ENCODE assay signal across 2 cellular contexts in the genomic region with DNA sequence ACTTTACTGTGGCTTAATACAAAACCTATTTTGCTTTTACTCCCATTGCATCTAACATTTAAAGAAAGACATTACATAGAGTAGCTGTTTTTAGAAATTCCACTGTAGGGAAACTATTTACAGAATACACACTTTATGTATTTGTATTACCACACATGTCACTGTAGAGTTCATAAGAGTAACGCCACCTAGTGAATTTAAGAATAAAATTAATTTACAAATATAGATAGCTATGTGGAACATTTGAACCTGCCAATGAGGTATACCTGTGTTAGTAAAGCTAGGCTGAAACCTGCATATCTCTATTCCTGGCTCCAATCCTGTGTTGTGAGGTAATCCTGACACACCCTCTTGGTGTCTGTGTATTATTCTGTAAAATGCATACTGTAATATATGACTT.
TF ChIP-seq lines count a peak whose summit lies in the region.

No MANE protein-coding gene starts in this region.

TF ChIP-seq in SK-N-SH, 30 proteins besides CTCF, POLR2A, EP300 and RAD21 (continued from another document):
- TF ChIP-seq, protein P1, sequence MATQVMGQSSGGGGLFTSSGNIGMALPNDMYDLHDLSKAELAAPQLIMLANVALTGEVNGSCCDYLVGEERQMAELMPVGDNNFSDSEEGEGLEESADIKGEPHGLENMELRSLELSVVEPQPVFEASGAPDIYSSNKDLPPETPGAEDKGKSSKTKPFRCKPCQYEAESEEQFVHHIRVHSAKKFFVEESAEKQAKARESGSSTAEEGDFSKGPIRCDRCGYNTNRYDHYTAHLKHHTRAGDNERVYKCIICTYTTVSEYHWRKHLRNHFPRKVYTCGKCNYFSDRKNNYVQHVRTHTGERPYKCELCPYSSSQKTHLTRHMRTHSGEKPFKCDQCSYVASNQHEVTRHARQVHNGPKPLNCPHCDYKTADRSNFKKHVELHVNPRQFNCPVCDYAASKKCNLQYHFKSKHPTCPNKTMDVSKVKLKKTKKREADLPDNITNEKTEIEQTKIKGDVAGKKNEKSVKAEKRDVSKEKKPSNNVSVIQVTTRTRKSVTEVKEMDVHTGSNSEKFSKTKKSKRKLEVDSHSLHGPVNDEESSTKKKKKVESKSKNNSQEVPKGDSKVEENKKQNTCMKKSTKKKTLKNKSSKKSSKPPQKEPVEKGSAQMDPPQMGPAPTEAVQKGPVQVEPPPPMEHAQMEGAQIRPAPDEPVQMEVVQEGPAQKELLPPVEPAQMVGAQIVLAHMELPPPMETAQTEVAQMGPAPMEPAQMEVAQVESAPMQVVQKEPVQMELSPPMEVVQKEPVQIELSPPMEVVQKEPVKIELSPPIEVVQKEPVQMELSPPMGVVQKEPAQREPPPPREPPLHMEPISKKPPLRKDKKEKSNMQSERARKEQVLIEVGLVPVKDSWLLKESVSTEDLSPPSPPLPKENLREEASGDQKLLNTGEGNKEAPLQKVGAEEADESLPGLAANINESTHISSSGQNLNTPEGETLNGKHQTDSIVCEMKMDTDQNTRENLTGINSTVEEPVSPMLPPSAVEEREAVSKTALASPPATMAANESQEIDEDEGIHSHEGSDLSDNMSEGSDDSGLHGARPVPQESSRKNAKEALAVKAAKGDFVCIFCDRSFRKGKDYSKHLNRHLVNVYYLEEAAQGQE (IDR thresholded peaks at IDR 0.05; ENCODE audit: low read depth, low read length): no peak
- TF ChIP-seq, protein P2, sequence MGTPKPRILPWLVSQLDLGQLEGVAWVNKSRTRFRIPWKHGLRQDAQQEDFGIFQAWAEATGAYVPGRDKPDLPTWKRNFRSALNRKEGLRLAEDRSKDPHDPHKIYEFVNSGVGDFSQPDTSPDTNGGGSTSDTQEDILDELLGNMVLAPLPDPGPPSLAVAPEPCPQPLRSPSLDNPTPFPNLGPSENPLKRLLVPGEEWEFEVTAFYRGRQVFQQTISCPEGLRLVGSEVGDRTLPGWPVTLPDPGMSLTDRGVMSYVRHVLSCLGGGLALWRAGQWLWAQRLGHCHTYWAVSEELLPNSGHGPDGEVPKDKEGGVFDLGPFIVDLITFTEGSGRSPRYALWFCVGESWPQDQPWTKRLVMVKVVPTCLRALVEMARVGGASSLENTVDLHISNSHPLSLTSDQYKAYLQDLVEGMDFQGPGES (IDR thresholded peaks at IDR 0.05; ENCODE audit: low read depth, low read length): no peak
- TF ChIP-seq, protein P3, sequence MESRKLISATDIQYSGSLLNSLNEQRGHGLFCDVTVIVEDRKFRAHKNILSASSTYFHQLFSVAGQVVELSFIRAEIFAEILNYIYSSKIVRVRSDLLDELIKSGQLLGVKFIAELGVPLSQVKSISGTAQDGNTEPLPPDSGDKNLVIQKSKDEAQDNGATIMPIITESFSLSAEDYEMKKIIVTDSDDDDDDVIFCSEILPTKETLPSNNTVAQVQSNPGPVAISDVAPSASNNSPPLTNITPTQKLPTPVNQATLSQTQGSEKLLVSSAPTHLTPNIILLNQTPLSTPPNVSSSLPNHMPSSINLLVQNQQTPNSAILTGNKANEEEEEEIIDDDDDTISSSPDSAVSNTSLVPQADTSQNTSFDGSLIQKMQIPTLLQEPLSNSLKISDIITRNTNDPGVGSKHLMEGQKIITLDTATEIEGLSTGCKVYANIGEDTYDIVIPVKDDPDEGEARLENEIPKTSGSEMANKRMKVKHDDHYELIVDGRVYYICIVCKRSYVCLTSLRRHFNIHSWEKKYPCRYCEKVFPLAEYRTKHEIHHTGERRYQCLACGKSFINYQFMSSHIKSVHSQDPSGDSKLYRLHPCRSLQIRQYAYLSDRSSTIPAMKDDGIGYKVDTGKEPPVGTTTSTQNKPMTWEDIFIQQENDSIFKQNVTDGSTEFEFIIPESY (IDR thresholded peaks at IDR 0.05; ENCODE audit: borderline replicate concordance, low read depth): no peak
- TF ChIP-seq RFX5 (IDR thresholded peaks at IDR 0.05; ENCODE audit: low read length) (no peak), MEF2A (IDR thresholded peaks at IDR 0.05; ENCODE audit: borderline replicate concordance, low read depth) (no peak), MXI1 (IDR thresholded peaks at IDR 0.05; ENCODE audit: low read depth, low read length) (no peak), NFIC (IDR thresholded peaks at IDR 0.05; ENCODE audit: borderline replicate concordance) (no peak), RXRA (IDR thresholded peaks at IDR 0.05; ENCODE audit: borderline replicate concordance, low read depth) (no peak), SMC3 (IDR thresholded peaks at IDR 0.05; ENCODE audit: low read depth, low read length) (no peak), YY1 (IDR thresholded peaks at IDR 0.05; ENCODE audit: low read depth) (no peak)
- TF ChIP-seq, protein P4, sequence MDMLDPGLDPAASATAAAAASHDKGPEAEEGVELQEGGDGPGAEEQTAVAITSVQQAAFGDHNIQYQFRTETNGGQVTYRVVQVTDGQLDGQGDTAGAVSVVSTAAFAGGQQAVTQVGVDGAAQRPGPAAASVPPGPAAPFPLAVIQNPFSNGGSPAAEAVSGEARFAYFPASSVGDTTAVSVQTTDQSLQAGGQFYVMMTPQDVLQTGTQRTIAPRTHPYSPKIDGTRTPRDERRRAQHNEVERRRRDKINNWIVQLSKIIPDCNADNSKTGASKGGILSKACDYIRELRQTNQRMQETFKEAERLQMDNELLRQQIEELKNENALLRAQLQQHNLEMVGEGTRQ (IDR thresholded peaks at IDR 0.05; ENCODE audit: borderline replicate concordance, low read depth, low read length): no peak
- TF ChIP-seq, protein P5, sequence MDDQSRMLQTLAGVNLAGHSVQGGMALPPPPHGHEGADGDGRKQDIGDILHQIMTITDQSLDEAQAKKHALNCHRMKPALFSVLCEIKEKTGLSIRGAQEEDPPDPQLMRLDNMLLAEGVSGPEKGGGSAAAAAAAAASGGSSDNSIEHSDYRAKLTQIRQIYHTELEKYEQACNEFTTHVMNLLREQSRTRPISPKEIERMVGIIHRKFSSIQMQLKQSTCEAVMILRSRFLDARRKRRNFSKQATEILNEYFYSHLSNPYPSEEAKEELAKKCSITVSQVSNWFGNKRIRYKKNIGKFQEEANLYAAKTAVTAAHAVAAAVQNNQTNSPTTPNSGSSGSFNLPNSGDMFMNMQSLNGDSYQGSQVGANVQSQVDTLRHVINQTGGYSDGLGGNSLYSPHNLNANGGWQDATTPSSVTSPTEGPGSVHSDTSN (IDR thresholded peaks at IDR 0.05): no peak
- TF ChIP-seq, protein P6, sequence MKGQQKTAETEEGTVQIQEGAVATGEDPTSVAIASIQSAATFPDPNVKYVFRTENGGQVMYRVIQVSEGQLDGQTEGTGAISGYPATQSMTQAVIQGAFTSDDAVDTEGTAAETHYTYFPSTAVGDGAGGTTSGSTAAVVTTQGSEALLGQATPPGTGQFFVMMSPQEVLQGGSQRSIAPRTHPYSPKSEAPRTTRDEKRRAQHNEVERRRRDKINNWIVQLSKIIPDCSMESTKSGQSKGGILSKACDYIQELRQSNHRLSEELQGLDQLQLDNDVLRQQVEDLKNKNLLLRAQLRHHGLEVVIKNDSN (IDR thresholded peaks at IDR 0.05; ENCODE audit: borderline replicate concordance, low read depth): no peak

TF ChIP-seq in WTC11, 78 proteins besides CTCF, POLR2A, EP300 and RAD21:
- TF ChIP-seq, protein P7, sequence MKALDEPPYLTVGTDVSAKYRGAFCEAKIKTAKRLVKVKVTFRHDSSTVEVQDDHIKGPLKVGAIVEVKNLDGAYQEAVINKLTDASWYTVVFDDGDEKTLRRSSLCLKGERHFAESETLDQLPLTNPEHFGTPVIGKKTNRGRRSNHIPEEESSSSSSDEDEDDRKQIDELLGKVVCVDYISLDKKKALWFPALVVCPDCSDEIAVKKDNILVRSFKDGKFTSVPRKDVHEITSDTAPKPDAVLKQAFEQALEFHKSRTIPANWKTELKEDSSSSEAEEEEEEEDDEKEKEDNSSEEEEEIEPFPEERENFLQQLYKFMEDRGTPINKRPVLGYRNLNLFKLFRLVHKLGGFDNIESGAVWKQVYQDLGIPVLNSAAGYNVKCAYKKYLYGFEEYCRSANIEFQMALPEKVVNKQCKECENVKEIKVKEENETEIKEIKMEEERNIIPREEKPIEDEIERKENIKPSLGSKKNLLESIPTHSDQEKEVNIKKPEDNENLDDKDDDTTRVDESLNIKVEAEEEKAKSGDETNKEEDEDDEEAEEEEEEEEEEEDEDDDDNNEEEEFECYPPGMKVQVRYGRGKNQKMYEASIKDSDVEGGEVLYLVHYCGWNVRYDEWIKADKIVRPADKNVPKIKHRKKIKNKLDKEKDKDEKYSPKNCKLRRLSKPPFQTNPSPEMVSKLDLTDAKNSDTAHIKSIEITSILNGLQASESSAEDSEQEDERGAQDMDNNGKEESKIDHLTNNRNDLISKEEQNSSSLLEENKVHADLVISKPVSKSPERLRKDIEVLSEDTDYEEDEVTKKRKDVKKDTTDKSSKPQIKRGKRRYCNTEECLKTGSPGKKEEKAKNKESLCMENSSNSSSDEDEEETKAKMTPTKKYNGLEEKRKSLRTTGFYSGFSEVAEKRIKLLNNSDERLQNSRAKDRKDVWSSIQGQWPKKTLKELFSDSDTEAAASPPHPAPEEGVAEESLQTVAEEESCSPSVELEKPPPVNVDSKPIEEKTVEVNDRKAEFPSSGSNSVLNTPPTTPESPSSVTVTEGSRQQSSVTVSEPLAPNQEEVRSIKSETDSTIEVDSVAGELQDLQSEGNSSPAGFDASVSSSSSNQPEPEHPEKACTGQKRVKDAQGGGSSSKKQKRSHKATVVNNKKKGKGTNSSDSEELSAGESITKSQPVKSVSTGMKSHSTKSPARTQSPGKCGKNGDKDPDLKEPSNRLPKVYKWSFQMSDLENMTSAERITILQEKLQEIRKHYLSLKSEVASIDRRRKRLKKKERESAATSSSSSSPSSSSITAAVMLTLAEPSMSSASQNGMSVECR (CRISPR knock-in tag; IDR thresholded peaks at IDR 0.05; ENCODE audit: borderline replicate concordance): no peak
- TF ChIP-seq, protein P8, sequence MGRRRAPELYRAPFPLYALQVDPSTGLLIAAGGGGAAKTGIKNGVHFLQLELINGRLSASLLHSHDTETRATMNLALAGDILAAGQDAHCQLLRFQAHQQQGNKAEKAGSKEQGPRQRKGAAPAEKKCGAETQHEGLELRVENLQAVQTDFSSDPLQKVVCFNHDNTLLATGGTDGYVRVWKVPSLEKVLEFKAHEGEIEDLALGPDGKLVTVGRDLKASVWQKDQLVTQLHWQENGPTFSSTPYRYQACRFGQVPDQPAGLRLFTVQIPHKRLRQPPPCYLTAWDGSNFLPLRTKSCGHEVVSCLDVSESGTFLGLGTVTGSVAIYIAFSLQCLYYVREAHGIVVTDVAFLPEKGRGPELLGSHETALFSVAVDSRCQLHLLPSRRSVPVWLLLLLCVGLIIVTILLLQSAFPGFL (CRISPR knock-in tag; IDR thresholded peaks at IDR 0.05; ENCODE audit: borderline replicate concordance): no peak
